In the genomic region with DNA sequence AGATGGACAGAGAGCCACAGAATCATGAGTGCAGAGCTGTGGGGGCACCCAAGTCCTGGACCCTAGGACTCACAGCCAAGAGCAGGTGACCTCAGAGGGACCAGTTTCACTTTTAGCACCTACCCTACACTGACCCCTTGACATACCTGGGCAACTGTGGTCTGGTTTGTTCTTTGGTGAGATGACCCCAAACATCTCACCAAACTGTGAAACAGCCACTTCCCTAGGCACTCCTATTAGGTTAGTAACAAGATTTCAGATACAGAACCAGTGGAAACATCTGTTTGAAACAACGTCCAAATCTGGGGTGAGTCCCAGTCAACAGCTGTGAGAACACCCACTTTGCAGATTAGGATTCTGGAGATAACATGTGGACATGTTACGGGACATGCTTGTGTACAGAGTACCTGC, we compare ENCODE assay signal across 8 cellular contexts. TPM values are rescaled to one million over a fixed set of nuclear protein-coding genes. Genes with fewer than 3 reads are reported as not detected.
A peak's percentile ranks its signal among the peaks of the same experiment; 100 is the strongest.
DNase-seq lines count a peak whose midpoint lies in the region; ATAC-seq and TF ChIP-seq lines count a peak whose summit lies in the region.

No MANE protein-coding gene starts in this region.

- H3K4me1 Mint-ChIP-seq in dendritic cell treated with granulocyte-macrophage colony-stimulating factor and Interleukin-4, amounts not matched to agents 40 ng/mL and 50 ng/mL, for 4 days (ENCODE audit: low read depth), result peaks cover 54% of the 10 kb centered on the region
- peaks cover 29% of the 10 kb centered on the region for H3K4me1 Mint-ChIP-seq in neural progenitor cell

- no peak overlapping the region for H2BK15ac ChIP-seq in mesendoderm (replicated peaks; ENCODE audit: low read depth)

- H3K4me1 ChIP-seq in neural progenitor cell, result peaks cover 23% of the 10 kb centered on the region
- H3K4me1 ChIP-seq in mesendoderm (ENCODE audit: control insufficient read depth, low read depth, low read length), result peaks cover 2% of the 10 kb centered on the region

- H3K79me2 ChIP-seq in neural progenitor cell (ENCODE audit: low read depth), result peaks cover 49% of the 10 kb centered on the region
- peaks cover 29% of the 10 kb centered on the region for H3K79me2 ChIP-seq in mesendoderm (ENCODE audit: control insufficient read depth, insufficient read depth, low read length)

- H3K36me3 ChIP-seq in neural progenitor cell (no peaks in the 10 kb centered on the region), mesendoderm (ENCODE audit: control insufficient read depth, insufficient read depth, low read length) (no peaks in the 10 kb centered on the region)

- peak overlapping the region; percentile 98 for H3K27ac Mint-ChIP-seq in dendritic cell treated with granulocyte-macrophage colony-stimulating factor and Interleukin-4, amounts not matched to agents 40 ng/mL and 50 ng/mL, for 4 days
- no peak overlapping the region for H3K27ac Mint-ChIP-seq in neural progenitor cell

- no peak overlapping the region for H3K23ac ChIP-seq in mesendoderm (ENCODE audit: low read length)

- H2AK5ac ChIP-seq in mesendoderm (ENCODE audit: low read length), result no peak overlapping the region

- DNase-seq in NB4 (ENCODE audit: low read depth), result peak; percentile 36
- DNase-seq in neural progenitor cell (ENCODE audit: low spot score), result no peak
- DNase-seq in NCI-H2107 (lab: John Stamatoyannopoulos, UW), result no peak
- no peak for DNase-seq in ureter (ENCODE audit: low spot score)
- no peak for DNase-seq in mesendoderm

- H3K4ac ChIP-seq in mesendoderm (ENCODE audit: low read depth, low read length), result no peak overlapping the region

- ATAC-seq in GM18505 (IDR thresholded peaks at IDR 0.05; ENCODE audit: unreplicated experiment), result no peak

- intact Hi-C loops in dendritic cell treated with granulocyte-macrophage colony-stimulating factor and Interleukin-4, amounts not matched to agents 40 ng/mL and 50 ng/mL, for 4 days (cut with micrococcal nuclease), result loop anchor here (2.0 to 5.0 kb wide), 4 partner anchors 204 to 401 kb away; no protein-coding TSS in a partner anchor

- TF ChIP-seq CTCF in C4-2B (conservative IDR thresholded peaks at IDR 0.05), result no peak
- TF ChIP-seq CTCF in NB4 (IDR thresholded peaks at IDR 0.05; ENCODE audit: low read depth, low read length), result no peak
- no peak for TF ChIP-seq CTCF in neural progenitor cell (IDR thresholded peaks at IDR 0.05)

- H4K20me1 ChIP-seq in neural progenitor cell (ENCODE audit: low read depth), result peaks cover 25% of the 10 kb centered on the region

- H3K27me3 ChIP-seq in neural progenitor cell (no peaks in the 10 kb centered on the region), mesendoderm (ENCODE audit: insufficient read depth, low read length, poor library complexity) (no peaks in the 10 kb centered on the region)

- whole genome bisulfite sequencing in mesendoderm (ENCODE audit: extremely low coverage, insufficient coverage, low lambda C conversion rate), result no CpG with 5 or more reads among the region's 2 CpGs

- H3K9me3 ChIP-seq in neural progenitor cell (ENCODE audit: low read depth), result no peaks in the 10 kb centered on the region

- peak overlapping the region; percentile 96 for H3K27ac ChIP-seq in C4-2B
- H3K27ac ChIP-seq in neural progenitor cell, result no peak overlapping the region
- no peak overlapping the region for H3K27ac ChIP-seq in mesendoderm (ENCODE audit: low read depth, low read length)

- no peaks in the 10 kb centered on the region for H3K9me3 Mint-ChIP-seq in dendritic cell treated with granulocyte-macrophage colony-stimulating factor and Interleukin-4, amounts not matched to agents 40 ng/mL and 50 ng/mL, for 4 days
- no peaks in the 10 kb centered on the region for H3K9me3 Mint-ChIP-seq in neural progenitor cell

- H2BK5ac ChIP-seq in mesendoderm (ENCODE audit: low read length), result no peak overlapping the region

- H2BK120ac ChIP-seq in mesendoderm (ENCODE audit: low read depth, low read length), result no peak overlapping the region

- no peak overlapping the region for H3K56ac ChIP-seq in mesendoderm (ENCODE audit: low read length)

- H3K27me3 Mint-ChIP-seq in dendritic cell treated with granulocyte-macrophage colony-stimulating factor and Interleukin-4, amounts not matched to agents 40 ng/mL and 50 ng/mL, for 4 days, result no peaks in the 10 kb centered on the region
- peaks cover 3% of the 10 kb centered on the region for H3K27me3 Mint-ChIP-seq in neural progenitor cell (ENCODE audit: insufficient read depth, low read depth)

- no peak for TF ChIP-seq POLR2A in NB4 (IDR thresholded peaks at IDR 0.05; ENCODE audit: extremely low read depth, insufficient read length)
- TF ChIP-seq POLR2A in GM18505 (IDR thresholded peaks at IDR 0.05; ENCODE audit: borderline replicate concordance, extremely low read depth, insufficient read depth, insufficient read length), result no peak

- H3K4me2 ChIP-seq in neural progenitor cell, result no peak overlapping the region
- H3K4me2 ChIP-seq in mesendoderm (ENCODE audit: low read length), result no peak overlapping the region

- H3K79me1 ChIP-seq in mesendoderm (ENCODE audit: low read length), result no peaks in the 10 kb centered on the region

- H3K4me3 Mint-ChIP-seq in dendritic cell treated with granulocyte-macrophage colony-stimulating factor and Interleukin-4, amounts not matched to agents 40 ng/mL and 50 ng/mL, for 4 days, result no peak overlapping the region
- H3K4me3 Mint-ChIP-seq in neural progenitor cell, result peak overlapping the region; percentile 87

- peaks cover 62% of the 10 kb centered on the region for H3K36me3 Mint-ChIP-seq in dendritic cell treated with granulocyte-macrophage colony-stimulating factor and Interleukin-4, amounts not matched to agents 40 ng/mL and 50 ng/mL, for 4 days (ENCODE audit: low read depth)
- peaks cover 5% of the 10 kb centered on the region for H3K36me3 Mint-ChIP-seq in neural progenitor cell

- no peak overlapping the region for H3K18ac ChIP-seq in mesendoderm (ENCODE audit: low read length)

- H2AFZ ChIP-seq in neural progenitor cell (replicated peaks), result no peak overlapping the region

- no peak overlapping the region for H4K8ac ChIP-seq in mesendoderm (ENCODE audit: low read depth, low read length)

- no peak overlapping the region for H4K5ac ChIP-seq in mesendoderm (ENCODE audit: low read length)

- no peak overlapping the region for H3K9ac ChIP-seq in neural progenitor cell
- H3K9ac ChIP-seq in mesendoderm (ENCODE audit: low read length), result no peak overlapping the region

- H3K4me3 ChIP-seq in NB4 (ENCODE audit: low read depth, low read length) (peak overlapping the region; percentile 85), neural progenitor cell (no peak overlapping the region), mesendoderm (ENCODE audit: low read length) (no peak overlapping the region)

- peaks cover 70% of the 10 kb centered on the region for H3F3A ChIP-seq in neural progenitor cell (ENCODE audit: low read depth)

RNA-seq across cellular contexts. Expression of a gene that starts 1.9 kb away (rescaled TPM):
- 13.8 and 15.1 TPM in 2 replicates for total RNA-seq in neural progenitor cell (ENCODE audit: low replicate concordance)
- 149 TPM for total RNA-seq in ureter
- polyA plus RNA-seq in mesendoderm (2013, experiment 1 of 2), result 71.1 TPM
- polyA plus RNA-seq in mesendoderm (2013, experiment 2 of 2), result 70.6 TPM
